In genomic region chr18:69677595-69677994, GRCh38 we compare ENCODE assay signal across 25 cellular contexts.
"Had no signal": no experiment of that assay in that cellular context is flagged by ENCODE, and none has a peak within 500 bp of the region (broad histone marks: within the 10 kb centered on the region; RNA-seq: fewer than 3 reads in every experiment).

No MANE protein-coding gene starts in this region.

- H3K4me1 ChIP-seq: colonic mucosa, esophagus muscularis mucosa, esophagus squamous epithelium, foreskin keratinocyte, gastrocnemius medialis, gastroesophageal sphincter, heart left ventricle had no signal

- ATAC-seq: effector memory CD8-positive, alpha-beta T cell; esophagus mucosa; foreskin keratinocyte; gastrocnemius medialis; gastroesophageal sphincter; heart left ventricle; heart right ventricle had no signal

- FAIRE-seq: endothelial cell of umbilical vein had no signal

- H3K4me3 ChIP-seq: colonic mucosa, coronary artery, dorsolateral prefrontal cortex, esophagus muscularis mucosa, esophagus squamous epithelium, gastrocnemius medialis, gastroesophageal sphincter, heart left ventricle, heart right ventricle had no signal

- H3K27ac ChIP-seq: colonic mucosa, coronary artery, dorsolateral prefrontal cortex, epithelial cell of prostate, esophagus muscularis mucosa, esophagus squamous epithelium, foreskin keratinocyte, gastrocnemius medialis, gastroesophageal sphincter, heart left ventricle, heart right ventricle had no signal

- H3K36me3 ChIP-seq: colonic mucosa, esophagus muscularis mucosa, esophagus squamous epithelium, gastrocnemius medialis, gastroesophageal sphincter, heart left ventricle, heart right ventricle had no signal

- DNase-seq: colonic mucosa; cortex of kidney; dermis blood vessel endothelial cell; dorsolateral prefrontal cortex; effector CD4-positive, alpha-beta T cell; effector CD8-positive, alpha-beta T cell; effector memory CD4-positive, alpha-beta T cell; effector memory CD8-positive, alpha-beta T cell; endodermal cell; erythroblast; esophagus squamous epithelium; foreskin fibroblast; foreskin keratinocyte; foreskin melanocyte; gastrocnemius medialis; glutamatergic neuron; head of caudate nucleus; heart left ventricle; heart right ventricle had no signal

- H3K27me3 ChIP-seq: colonic mucosa, dorsolateral prefrontal cortex, esophagus muscularis mucosa, esophagus squamous epithelium, foreskin keratinocyte, gastrocnemius medialis, gastroesophageal sphincter, heart left ventricle, heart right ventricle had no signal

- H3K9me3 ChIP-seq: colonic mucosa, esophagus muscularis mucosa, gastrocnemius medialis, gastroesophageal sphincter, heart left ventricle, heart right ventricle had no signal
